ENCODE assay signal across 8 cellular contexts in the genomic region with DNA sequence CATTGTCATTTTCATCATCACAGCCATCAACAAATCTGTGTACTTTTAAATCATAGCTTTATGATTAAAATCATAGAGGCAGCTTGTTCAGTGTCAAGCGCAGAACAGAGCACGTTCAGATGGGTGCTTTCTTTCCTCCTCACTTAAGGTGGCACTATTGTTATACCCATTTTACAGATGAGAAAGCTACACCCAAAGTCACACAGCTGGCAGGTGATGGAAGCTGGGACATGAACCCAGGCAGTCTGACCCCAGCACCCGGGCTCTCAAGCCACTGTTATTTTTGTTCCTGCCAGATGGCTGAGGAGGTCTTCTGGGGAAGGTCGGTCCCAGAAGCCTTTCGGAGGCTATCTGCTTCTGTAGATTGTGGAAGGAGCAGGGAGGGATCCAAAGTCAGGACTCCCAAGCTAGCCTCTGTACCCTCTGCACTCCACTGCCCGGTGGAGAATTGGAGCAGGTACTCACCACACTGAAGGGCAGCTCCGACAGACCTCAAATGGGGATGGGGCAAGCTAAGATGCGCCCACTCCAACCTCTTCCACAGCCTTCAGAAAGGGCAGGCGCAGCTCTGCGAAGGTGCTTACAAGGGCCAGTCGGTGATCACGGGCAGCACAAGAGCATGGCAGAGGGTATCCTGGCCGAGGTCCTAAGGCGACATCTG. TPM values are rescaled to one million over a fixed set of nuclear protein-coding genes. Genes with fewer than 3 reads are reported as not detected.
A peak's percentile ranks its signal among the peaks of the same experiment; 100 is the strongest.
DNase-seq lines count a peak whose midpoint lies in the region; ATAC-seq and TF ChIP-seq lines count a peak whose summit lies in the region.

No MANE protein-coding gene starts in this region.

- H2AFZ ChIP-seq in DND-41 (ENCODE audit: low read depth, low read length): peak overlapping the region; percentile 96

- H3K9ac ChIP-seq in DND-41 (ENCODE audit: low read depth, low read length) (peak overlapping the region; percentile 70), HUES48 (ENCODE audit: low read depth, low read length) (peak overlapping the region; percentile 80)

- H3K9me3 ChIP-seq in DND-41 (ENCODE audit: insufficient read depth, low read length, severe bottlenecking): no peaks in the 10 kb centered on the region
- H3K9me3 ChIP-seq in HUES48 (ENCODE audit: control insufficient read depth, insufficient read depth, low read length): no peaks in the 10 kb centered on the region
- H3K9me3 ChIP-seq in left lung: no peaks in the 10 kb centered on the region
- H3K9me3 ChIP-seq in thoracic aorta: no peaks in the 10 kb centered on the region

- no peaks in the 10 kb centered on the region for H3K79me2 ChIP-seq in DND-41 (ENCODE audit: insufficient read depth, low read length)

- H3K4me3 ChIP-seq in DND-41 (ENCODE audit: low read depth in 1 of 2, low read length in 2 of 2) (peak overlapping the region; percentile 61 to 98; a peak in 3 of 4 replicates), HUES48 (ENCODE audit: low read depth, low read length) (peak overlapping the region; percentile 83), brain microvascular endothelial cell (ENCODE audit: low read depth, low read length) (peak overlapping the region; percentile 79), left lung (peak overlapping the region; percentile 61 to 75), thoracic aorta (peak overlapping the region; percentile 82)

- peak overlapping the region; percentile 100 for H3K4me2 ChIP-seq in DND-41 (ENCODE audit: insufficient read depth, low read length)

- intact Hi-C loops in left lung (cut with DNase I): no loop called here

- H3K36me3 ChIP-seq in DND-41 (ENCODE audit: insufficient read depth, low read length): no peaks in the 10 kb centered on the region
- H3K36me3 ChIP-seq in HUES48 (ENCODE audit: control insufficient read depth, insufficient read depth, low read length): no peaks in the 10 kb centered on the region
- no peaks in the 10 kb centered on the region for H3K36me3 ChIP-seq in brain microvascular endothelial cell (replicated peaks)
- H3K36me3 ChIP-seq in left lung: no peaks in the 10 kb centered on the region
- H3K36me3 ChIP-seq in thoracic aorta: no peaks in the 10 kb centered on the region

- H4K20me1 ChIP-seq in DND-41 (ENCODE audit: insufficient read depth, low read length): no peaks in the 10 kb centered on the region

- H3K4me1 ChIP-seq in DND-41 (ENCODE audit: insufficient read depth, low read length) (peaks cover 29% of the 10 kb centered on the region), HUES48 (ENCODE audit: control insufficient read depth, insufficient read depth, low read length) (peaks cover 20% of the 10 kb centered on the region), left lung (peaks cover 38 to 58% of the 10 kb centered on the region in 2 donors), thoracic aorta (ENCODE audit: control insufficient read depth in 1 of 2, low read depth in 2 of 2) (peaks cover 49 to 60% of the 10 kb centered on the region in 2 donors)

- peak overlapping the region; percentile 71 for H3K27ac ChIP-seq in DND-41 (ENCODE audit: low read length)
- peak overlapping the region; percentile 82 for H3K27ac ChIP-seq in HUES48 (ENCODE audit: low read depth, low read length)
- peak overlapping the region; percentile 57 for H3K27ac ChIP-seq in brain microvascular endothelial cell
- H3K27ac ChIP-seq in left lung: peak overlapping the region; percentile 85 to 95
- H3K27ac ChIP-seq in thoracic aorta: peak overlapping the region; percentile 78 to 89

- H3K27me3 ChIP-seq in DND-41 (ENCODE audit: insufficient read depth, low read length, poor library complexity) (no peaks in the 10 kb centered on the region), HUES48 (ENCODE audit: control insufficient read depth, insufficient read depth, low read length) (peaks cover 9% of the 10 kb centered on the region; the same call in 1 of the 2 replicates), brain microvascular endothelial cell (replicated peaks) (no peaks in the 10 kb centered on the region), left lung (no peaks in the 10 kb centered on the region), thoracic aorta (replicated peaks; ENCODE audit: insufficient read depth) (no peaks in the 10 kb centered on the region)

- in situ Hi-C loops in brain microvascular endothelial cell (cut with HindIII; ENCODE audit: low pct_ligation_motif_present, low sequenced_read_pairs): no loop called here

- no peak for TF ChIP-seq CTCF in DND-41 (IDR thresholded peaks at IDR 0.05; ENCODE audit: borderline replicate concordance, extremely low read depth, low read length, poor library complexity, severe bottlenecking)
- no peak for TF ChIP-seq CTCF in brain microvascular endothelial cell (IDR thresholded peaks at IDR 0.05; ENCODE audit: low read depth, low read length, missing control alignments)
- TF ChIP-seq CTCF in left lung (IDR thresholded peaks at IDR 0.05): no peak
- TF ChIP-seq CTCF in thoracic aorta (IDR thresholded peaks at IDR 0.05): no peak

- ATAC-seq in DND-41 (ENCODE audit: insufficient read depth, low read depth): no peak
- peak; percentile 4 for ATAC-seq in left lung
- ATAC-seq in thoracic aorta (ENCODE audit: insufficient number of reproducible peaks, low FRiP score, low read depth): no peak

- DNase-seq in DND-41 (no peak), brain microvascular endothelial cell (no peak), left lung (no peak), thoracic aorta (ENCODE audit: low spot score) (no peak), NCI-H524 treated with DMSO at 0.1 percent for 48 hours (lab: John Stamatoyannopoulos, UW) (no peak), globus pallidus (ENCODE audit: low spot score) (no peak), epidermal melanocyte (ENCODE audit: insufficient read length, low spot score) (no peak)

RNA-seq across cellular contexts. Expression of gene AVPI1, which starts 0.6 kb away (rescaled TPM):
- 10 to 100 TPM; 15.2 to 19.7 TPM for total RNA-seq in left lung
- total RNA-seq in thoracic aorta: 10 to 100 TPM in 1 of 2 donors, 1 to 10 TPM in 1; 9.5 to 25.6 TPM

RNA-seq across cellular contexts. Expression of gene MARVELD1, which starts 27.1 kb away (rescaled TPM):
- total RNA-seq in left lung (10 to 100 TPM; 48.1 to 58.4 TPM), thoracic aorta (10 to 100 TPM; 85.0 to 97.9 TPM)

RNA-seq across cellular contexts. Expression of gene PI4K2A, which starts 46.0 kb away (rescaled TPM):
- total RNA-seq in left lung (10 to 100 TPM; 25.8 to 27.1 TPM), thoracic aorta (10 to 100 TPM; 18.0 to 22.9 TPM)

RNA-seq across cellular contexts. Expression of gene ZFYVE27, which starts 50.5 kb away (rescaled TPM):
- total RNA-seq in left lung (10 to 100 TPM; 20.6 to 23.2 TPM), thoracic aorta (10 to 100 TPM; 24.8 to 25.5 TPM)

RNA-seq across cellular contexts. Expression of gene MORN4, which starts 53.1 kb away (rescaled TPM):
- total RNA-seq in left lung: 1 to 10 TPM; 4.1 to 10.0 TPM
- 1 to 10 TPM; 3.5 to 6.6 TPM for total RNA-seq in thoracic aorta
